11 cellular contexts compared by ENCODE assay signal in genomic region chr6:107740496-107741190, GRCh38.
DNase-seq lines count a peak whose midpoint lies in the region; ATAC-seq and TF ChIP-seq lines count a peak whose summit lies in the region.
"Had no signal": no experiment of that assay in that cellular context is flagged by ENCODE, and none has a peak within 500 bp of the region (broad histone marks: within the 10 kb centered on the region; RNA-seq: fewer than 3 reads in every experiment).

No MANE protein-coding gene starts in this region.

- peak overlapping the region; percentile 93 for H3K27ac Mint-ChIP-seq in CD4-positive, alpha-beta T cell
- H3K27ac Mint-ChIP-seq in T-helper 1 cell treated with Interleukin-12 subunit alpha and Interleukin-12 subunit beta and Interleukin-4 antibody, amounts not matched to agents 30 μg/mL and 1 μg/mL, for 36 hours = peak overlapping the region; percentile 87
- H3K27ac Mint-ChIP-seq: dendritic cell treated with granulocyte-macrophage colony-stimulating factor and Interleukin-4, amounts not matched to agents 40 ng/mL and 50 ng/mL, for 4 days; H9 had no signal

- peaks cover 69% of the 10 kb centered on the region for H3K36me3 Mint-ChIP-seq in CD4-positive, alpha-beta T cell (ENCODE audit: low read depth)
- H3K36me3 Mint-ChIP-seq in T-helper 1 cell treated with Interleukin-12 subunit alpha and Interleukin-12 subunit beta and Interleukin-4 antibody, amounts not matched to agents 30 μg/mL and 1 μg/mL, for 36 hours (ENCODE audit: low read depth) = peaks cover 31% of the 10 kb centered on the region

- H3K9me3 Mint-ChIP-seq in CD4-positive, alpha-beta T cell = no peaks in the 10 kb centered on the region
- H3K9me3 Mint-ChIP-seq in T-helper 1 cell treated with Interleukin-12 subunit alpha and Interleukin-12 subunit beta and Interleukin-4 antibody, amounts not matched to agents 30 μg/mL and 1 μg/mL, for 36 hours = no peaks in the 10 kb centered on the region
- H3K9me3 Mint-ChIP-seq: dendritic cell treated with granulocyte-macrophage colony-stimulating factor and Interleukin-4, amounts not matched to agents 40 ng/mL and 50 ng/mL, for 4 days; H9 had no signal

- no peak for TF ChIP-seq CTCF in CD4-positive, alpha-beta T cell (IDR thresholded peaks at IDR 0.05)

- POLR2A ChIA-PET in CD4-positive, alpha-beta T cell (lab: Charles Lee) = interaction anchor here (0.6 to 8.9 kb wide), 16 partner anchors 10 to 107 kb away, joined by 3 to 259 read pairs (median 4); partner anchors contain the start of gene SCML4

- no peak for DNase-seq in CD4-positive, alpha-beta T cell
- DNase-seq in left colon = peak; percentile 45 to 48
- no peak for DNase-seq in COLO829 (ENCODE audit: low spot score)
- no peak for DNase-seq in iPS-NIHi11 (ENCODE audit: low spot score)
- no peak for DNase-seq in NCI-H446 (lab: John Stamatoyannopoulos, UW)
- DNase-seq: H9, sigmoid colon had no signal

- H3K27me3 ChIP-seq in CD4-positive, alpha-beta T cell (ENCODE audit: control insufficient read depth, insufficient read depth, low read length) = no peaks in the 10 kb centered on the region

- no peaks in the 10 kb centered on the region for H3K9me3 ChIP-seq in CD4-positive, alpha-beta T cell (ENCODE audit: control insufficient read depth, low read length)
- H3K9me3 ChIP-seq: sigmoid colon had no signal

- peak; percentile 14 for ATAC-seq in CD4-positive, alpha-beta T cell (ENCODE audit: poor library complexity)
- ATAC-seq in GM19324 (IDR thresholded peaks at IDR 0.05; ENCODE audit: low FRiP score, unreplicated experiment) = peak; percentile 77
- ATAC-seq in left colon = peak; percentile 99
- no peak for ATAC-seq in HG03378 (IDR thresholded peaks at IDR 0.05; ENCODE audit: unreplicated experiment)

- H3K4me1 Mint-ChIP-seq in CD4-positive, alpha-beta T cell (ENCODE audit: low read depth) = peaks cover 87% of the 10 kb centered on the region
- peaks cover 50% of the 10 kb centered on the region for H3K4me1 Mint-ChIP-seq in T-helper 1 cell treated with Interleukin-12 subunit alpha and Interleukin-12 subunit beta and Interleukin-4 antibody, amounts not matched to agents 30 μg/mL and 1 μg/mL, for 36 hours (ENCODE audit: low read depth)

- H3K27ac ChIP-seq in CD4-positive, alpha-beta T cell (ENCODE audit: low read depth, low read length) = peak overlapping the region; percentile 69
- H3K27ac ChIP-seq: sigmoid colon had no signal

- intact Hi-C loops in CD4-positive, alpha-beta T cell (cut with DNase I, micrococcal nuclease) = loop anchor here in 1 of 2 experiments (2.0 kb wide), 1 partner anchor 16 kb away; no protein-coding TSS in a partner anchor
- intact Hi-C loops in left colon (cut with DNase I, micrococcal nuclease) = no loop called here

- peak overlapping the region; percentile 76 for H3K4me3 Mint-ChIP-seq in CD4-positive, alpha-beta T cell
- H3K4me3 Mint-ChIP-seq in T-helper 1 cell treated with Interleukin-12 subunit alpha and Interleukin-12 subunit beta and Interleukin-4 antibody, amounts not matched to agents 30 μg/mL and 1 μg/mL, for 36 hours = peak overlapping the region; percentile 71
- H3K4me3 Mint-ChIP-seq: dendritic cell treated with granulocyte-macrophage colony-stimulating factor and Interleukin-4, amounts not matched to agents 40 ng/mL and 50 ng/mL, for 4 days; H9 had no signal

- H3K27me3 Mint-ChIP-seq in CD4-positive, alpha-beta T cell = no peaks in the 10 kb centered on the region
- H3K27me3 Mint-ChIP-seq in T-helper 1 cell treated with Interleukin-12 subunit alpha and Interleukin-12 subunit beta and Interleukin-4 antibody, amounts not matched to agents 30 μg/mL and 1 μg/mL, for 36 hours (ENCODE audit: low read depth) = peaks cover 4% of the 10 kb centered on the region

- CTCF ChIA-PET in CD4-positive, alpha-beta T cell (lab: Charles Lee) = interaction anchor here (0.7 to 3.4 kb wide), 6 partner anchors 11 to 108 kb away, joined by 3 to 16 read pairs (median 8); no protein-coding TSS in a partner anchor

Comparison
In these comparisons a context has a peak if more than half of its experiments do, and no peak if none do; other contexts are left out.
1. DNase-seq: peak in left colon (2 of 2); none in CD4-positive, alpha-beta T cell (0 of 10), COLO829 (single experiment), iPS-NIHi11 (single experiment) and NCI-H446 (0 of 2).